Comparison of ENCODE assay signal across 1 cellular context in the genomic region with DNA sequence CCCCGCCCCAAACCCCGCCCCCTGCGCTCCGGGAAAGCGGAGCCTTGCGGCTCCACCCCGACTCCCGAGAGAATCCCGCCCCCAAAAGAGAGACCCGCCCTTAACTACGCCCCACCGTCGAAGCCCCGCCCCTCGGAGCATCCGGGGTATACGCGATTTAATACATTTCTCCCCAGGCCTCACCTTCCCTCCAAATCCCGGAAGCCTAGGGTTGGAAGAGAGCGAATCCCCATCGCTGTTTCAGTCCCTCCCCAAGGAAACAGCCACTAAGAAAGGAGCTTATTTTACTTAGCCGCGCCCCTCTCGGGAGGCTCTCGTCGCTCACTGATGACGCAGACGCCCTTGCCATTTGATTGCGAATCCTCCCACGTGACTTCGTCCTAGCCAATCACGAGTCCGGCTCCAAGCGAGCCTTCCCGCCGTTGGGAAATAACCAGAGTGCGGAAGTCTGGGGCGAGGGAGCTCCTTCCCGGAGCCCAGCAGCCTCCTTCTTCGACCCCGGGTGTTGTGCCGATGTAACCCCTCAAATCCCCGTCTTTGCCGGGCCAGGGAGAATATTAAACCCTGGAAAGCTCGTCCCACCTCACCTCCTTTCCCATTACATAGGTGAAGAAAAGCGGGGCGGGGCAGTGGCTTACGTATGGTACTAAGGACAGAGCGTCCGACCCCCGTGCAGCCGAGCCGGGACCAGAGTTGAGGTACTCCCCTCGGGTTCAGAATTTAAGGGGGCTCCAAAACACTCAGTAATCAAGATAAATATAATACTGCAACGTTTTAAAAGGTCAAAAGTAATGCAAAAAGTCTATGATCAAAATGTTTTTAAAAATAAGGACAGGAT.
TF ChIP-seq lines count a peak whose summit lies in the region.

No MANE protein-coding gene starts in this region.

TF ChIP-seq in K562, 482 proteins besides CTCF, POLR2A, EP300 and RAD21 (continued from another document and continues in another):
- TF ChIP-seq, protein P1, sequence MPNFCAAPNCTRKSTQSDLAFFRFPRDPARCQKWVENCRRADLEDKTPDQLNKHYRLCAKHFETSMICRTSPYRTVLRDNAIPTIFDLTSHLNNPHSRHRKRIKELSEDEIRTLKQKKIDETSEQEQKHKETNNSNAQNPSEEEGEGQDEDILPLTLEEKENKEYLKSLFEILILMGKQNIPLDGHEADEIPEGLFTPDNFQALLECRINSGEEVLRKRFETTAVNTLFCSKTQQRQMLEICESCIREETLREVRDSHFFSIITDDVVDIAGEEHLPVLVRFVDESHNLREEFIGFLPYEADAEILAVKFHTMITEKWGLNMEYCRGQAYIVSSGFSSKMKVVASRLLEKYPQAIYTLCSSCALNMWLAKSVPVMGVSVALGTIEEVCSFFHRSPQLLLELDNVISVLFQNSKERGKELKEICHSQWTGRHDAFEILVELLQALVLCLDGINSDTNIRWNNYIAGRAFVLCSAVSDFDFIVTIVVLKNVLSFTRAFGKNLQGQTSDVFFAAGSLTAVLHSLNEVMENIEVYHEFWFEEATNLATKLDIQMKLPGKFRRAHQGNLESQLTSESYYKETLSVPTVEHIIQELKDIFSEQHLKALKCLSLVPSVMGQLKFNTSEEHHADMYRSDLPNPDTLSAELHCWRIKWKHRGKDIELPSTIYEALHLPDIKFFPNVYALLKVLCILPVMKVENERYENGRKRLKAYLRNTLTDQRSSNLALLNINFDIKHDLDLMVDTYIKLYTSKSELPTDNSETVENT (CRISPR knock-in tag; IDR thresholded peaks at IDR 0.05), result peak; percentile 86; the same call in 1 of the 2 replicates
- TF ChIP-seq, protein P2, sequence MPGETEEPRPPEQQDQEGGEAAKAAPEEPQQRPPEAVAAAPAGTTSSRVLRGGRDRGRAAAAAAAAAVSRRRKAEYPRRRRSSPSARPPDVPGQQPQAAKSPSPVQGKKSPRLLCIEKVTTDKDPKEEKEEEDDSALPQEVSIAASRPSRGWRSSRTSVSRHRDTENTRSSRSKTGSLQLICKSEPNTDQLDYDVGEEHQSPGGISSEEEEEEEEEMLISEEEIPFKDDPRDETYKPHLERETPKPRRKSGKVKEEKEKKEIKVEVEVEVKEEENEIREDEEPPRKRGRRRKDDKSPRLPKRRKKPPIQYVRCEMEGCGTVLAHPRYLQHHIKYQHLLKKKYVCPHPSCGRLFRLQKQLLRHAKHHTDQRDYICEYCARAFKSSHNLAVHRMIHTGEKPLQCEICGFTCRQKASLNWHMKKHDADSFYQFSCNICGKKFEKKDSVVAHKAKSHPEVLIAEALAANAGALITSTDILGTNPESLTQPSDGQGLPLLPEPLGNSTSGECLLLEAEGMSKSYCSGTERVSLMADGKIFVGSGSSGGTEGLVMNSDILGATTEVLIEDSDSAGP (CRISPR knock-in tag; IDR thresholded peaks at IDR 0.05), result no peak
- TF ChIP-seq CREB1 (IDR thresholded peaks at IDR 0.05), result peak; percentile 99
- TF ChIP-seq CREB1 (CRISPR knock-in tag; IDR thresholded peaks at IDR 0.05), result peak; percentile 99
- TF ChIP-seq DMBX1 (CRISPR knock-in tag; IDR thresholded peaks at IDR 0.05; ENCODE audit: borderline replicate concordance), result 0 out of 2 replicates have a peak, but pooled peaks have one; percentile 41
- no peak for TF ChIP-seq NEUROD1 (IDR thresholded peaks at IDR 0.05; ENCODE audit: borderline replicate concordance, low read depth, low read length, partially characterized antibody)
- peak; percentile 99 for TF ChIP-seq CEBPG (CRISPR knock-in tag; IDR thresholded peaks at IDR 0.05)
- peak; percentile 89 for TF ChIP-seq CEBPG (tag; conservative IDR thresholded peaks at IDR 0.05 in 1 of 2, IDR thresholded peaks at IDR 0.05 in 1 of 2)
- TF ChIP-seq CXXC5 (CRISPR knock-in tag; IDR thresholded peaks at IDR 0.05), result peak; percentile 76
- no peak for TF ChIP-seq ZNF347 (CRISPR knock-in tag; IDR thresholded peaks at IDR 0.05; ENCODE audit: low read depth)
- TF ChIP-seq ZBTB7A (IDR thresholded peaks at IDR 0.05; ENCODE audit: borderline replicate concordance, control insufficient read depth, low read depth, low read length), result no peak
- TF ChIP-seq, protein P3, sequence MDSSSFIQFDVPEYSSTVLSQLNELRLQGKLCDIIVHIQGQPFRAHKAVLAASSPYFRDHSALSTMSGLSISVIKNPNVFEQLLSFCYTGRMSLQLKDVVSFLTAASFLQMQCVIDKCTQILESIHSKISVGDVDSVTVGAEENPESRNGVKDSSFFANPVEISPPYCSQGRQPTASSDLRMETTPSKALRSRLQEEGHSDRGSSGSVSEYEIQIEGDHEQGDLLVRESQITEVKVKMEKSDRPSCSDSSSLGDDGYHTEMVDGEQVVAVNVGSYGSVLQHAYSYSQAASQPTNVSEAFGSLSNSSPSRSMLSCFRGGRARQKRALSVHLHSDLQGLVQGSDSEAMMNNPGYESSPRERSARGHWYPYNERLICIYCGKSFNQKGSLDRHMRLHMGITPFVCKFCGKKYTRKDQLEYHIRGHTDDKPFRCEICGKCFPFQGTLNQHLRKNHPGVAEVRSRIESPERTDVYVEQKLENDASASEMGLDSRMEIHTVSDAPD (CRISPR knock-in tag; IDR thresholded peaks at IDR 0.05), result no peak
- peak; percentile 85 for TF ChIP-seq HCFC1 (IDR thresholded peaks at IDR 0.05; ENCODE audit: low read depth, low read length)
- TF ChIP-seq, protein P4, sequence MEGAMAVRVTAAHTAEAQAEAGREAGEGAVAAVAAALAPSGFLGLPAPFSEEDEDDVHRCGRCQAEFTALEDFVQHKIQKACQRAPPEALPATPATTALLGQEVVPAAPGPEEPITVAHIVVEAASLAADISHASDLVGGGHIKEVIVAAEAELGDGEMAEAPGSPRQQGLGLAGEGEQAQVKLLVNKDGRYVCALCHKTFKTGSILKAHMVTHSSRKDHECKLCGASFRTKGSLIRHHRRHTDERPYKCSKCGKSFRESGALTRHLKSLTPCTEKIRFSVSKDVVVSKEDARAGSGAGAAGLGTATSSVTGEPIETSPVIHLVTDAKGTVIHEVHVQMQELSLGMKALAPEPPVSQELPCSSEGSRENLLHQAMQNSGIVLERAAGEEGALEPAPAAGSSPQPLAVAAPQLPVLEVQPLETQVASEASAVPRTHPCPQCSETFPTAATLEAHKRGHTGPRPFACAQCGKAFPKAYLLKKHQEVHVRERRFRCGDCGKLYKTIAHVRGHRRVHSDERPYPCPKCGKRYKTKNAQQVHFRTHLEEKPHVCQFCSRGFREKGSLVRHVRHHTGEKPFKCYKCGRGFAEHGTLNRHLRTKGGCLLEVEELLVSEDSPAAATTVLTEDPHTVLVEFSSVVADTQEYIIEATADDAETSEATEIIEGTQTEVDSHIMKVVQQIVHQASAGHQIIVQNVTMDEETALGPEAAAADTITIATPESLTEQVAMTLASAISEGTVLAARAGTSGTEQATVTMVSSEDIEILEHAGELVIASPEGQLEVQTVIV (CRISPR knock-in tag; IDR thresholded peaks at IDR 0.05; ENCODE audit: borderline replicate concordance), result no peak
- 0 out of 4 replicates have a peak, but pooled peaks of 1 of the 2 experiments have one; percentile 12 for TF ChIP-seq RCOR1 (IDR thresholded peaks at IDR 0.05; ENCODE audit: borderline replicate concordance in 1 of 2, low read depth in 2 of 2, low read length in 2 of 2)
- no peak for TF ChIP-seq ZNF23 (CRISPR knock-in tag; IDR thresholded peaks at IDR 0.05)
- peak; percentile 99 for TF ChIP-seq USF1 (CRISPR knock-in tag; IDR thresholded peaks at IDR 0.05)
- no peak for TF ChIP-seq HDAC6 (IDR thresholded peaks at IDR 0.05; ENCODE audit: low read depth, low read length)
- TF ChIP-seq KAT7 (CRISPR knock-in tag; IDR thresholded peaks at IDR 0.05; ENCODE audit: borderline replicate concordance), result no peak
- no peak for TF ChIP-seq GATA2 (CRISPR knock-in tag; IDR thresholded peaks at IDR 0.05)
- no peak for TF ChIP-seq ZNF75A (CRISPR knock-in tag; IDR thresholded peaks at IDR 0.05)
- TF ChIP-seq MED1 (CRISPR knock-in tag; IDR thresholded peaks at IDR 0.05; ENCODE audit: borderline replicate concordance), result no peak
- TF ChIP-seq, protein P5, sequence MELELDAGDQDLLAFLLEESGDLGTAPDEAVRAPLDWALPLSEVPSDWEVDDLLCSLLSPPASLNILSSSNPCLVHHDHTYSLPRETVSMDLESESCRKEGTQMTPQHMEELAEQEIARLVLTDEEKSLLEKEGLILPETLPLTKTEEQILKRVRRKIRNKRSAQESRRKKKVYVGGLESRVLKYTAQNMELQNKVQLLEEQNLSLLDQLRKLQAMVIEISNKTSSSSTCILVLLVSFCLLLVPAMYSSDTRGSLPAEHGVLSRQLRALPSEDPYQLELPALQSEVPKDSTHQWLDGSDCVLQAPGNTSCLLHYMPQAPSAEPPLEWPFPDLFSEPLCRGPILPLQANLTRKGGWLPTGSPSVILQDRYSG (tag; conservative IDR thresholded peaks at IDR 0.05; ENCODE audit: low read depth), result no peak
- TF ChIP-seq HNRNPLL (IDR thresholded peaks at IDR 0.05; ENCODE audit: low read depth, low read length, poor library complexity, severe bottlenecking), result peak; percentile 80
- TF ChIP-seq, protein P6, sequence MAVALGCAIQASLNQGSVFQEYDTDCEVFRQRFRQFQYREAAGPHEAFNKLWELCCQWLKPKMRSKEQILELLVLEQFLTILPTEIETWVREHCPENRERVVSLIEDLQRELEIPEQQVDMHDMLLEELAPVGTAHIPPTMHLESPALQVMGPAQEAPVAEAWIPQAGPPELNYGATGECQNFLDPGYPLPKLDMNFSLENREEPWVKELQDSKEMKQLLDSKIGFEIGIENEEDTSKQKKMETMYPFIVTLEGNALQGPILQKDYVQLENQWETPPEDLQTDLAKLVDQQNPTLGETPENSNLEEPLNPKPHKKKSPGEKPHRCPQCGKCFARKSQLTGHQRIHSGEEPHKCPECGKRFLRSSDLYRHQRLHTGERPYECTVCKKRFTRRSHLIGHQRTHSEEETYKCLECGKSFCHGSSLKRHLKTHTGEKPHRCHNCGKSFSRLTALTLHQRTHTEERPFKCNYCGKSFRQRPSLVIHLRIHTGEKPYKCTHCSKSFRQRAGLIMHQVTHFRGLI (CRISPR knock-in tag; IDR thresholded peaks at IDR 0.05), result peak; percentile 43; the same call in 1 of the 2 replicates
- no peak for TF ChIP-seq ZNF444 (CRISPR knock-in tag; IDR thresholded peaks at IDR 0.05)
- TF ChIP-seq, protein P7, sequence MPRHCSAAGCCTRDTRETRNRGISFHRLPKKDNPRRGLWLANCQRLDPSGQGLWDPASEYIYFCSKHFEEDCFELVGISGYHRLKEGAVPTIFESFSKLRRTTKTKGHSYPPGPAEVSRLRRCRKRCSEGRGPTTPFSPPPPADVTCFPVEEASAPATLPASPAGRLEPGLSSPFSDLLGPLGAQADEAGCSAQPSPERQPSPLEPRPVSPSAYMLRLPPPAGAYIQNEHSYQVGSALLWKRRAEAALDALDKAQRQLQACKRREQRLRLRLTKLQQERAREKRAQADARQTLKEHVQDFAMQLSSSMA (CRISPR knock-in tag; IDR thresholded peaks at IDR 0.05), result no peak
- no peak for TF ChIP-seq SMAD2 (IDR thresholded peaks at IDR 0.05; ENCODE audit: low read depth, low read length)
- TF ChIP-seq WHSC1 (IDR thresholded peaks at IDR 0.05; ENCODE audit: low read length), result no peak
- TF ChIP-seq ZNF507 (tag; conservative IDR thresholded peaks at IDR 0.05), result no peak
- no peak; the same call in 1 of the 2 replicates for TF ChIP-seq ETV5 (CRISPR knock-in tag; IDR thresholded peaks at IDR 0.05; ENCODE audit: low read depth)
- peak; percentile 93 for TF ChIP-seq MBD2 (IDR thresholded peaks at IDR 0.05; ENCODE audit: borderline replicate concordance, low read depth)
- TF ChIP-seq MNT (conservative IDR thresholded peaks at IDR 0.05), result peak; percentile 85
- no peak for TF ChIP-seq DACH1 (IDR thresholded peaks at IDR 0.05; ENCODE audit: partially characterized antibody)
- peak; percentile 45; the same call in 1 of the 2 replicates for TF ChIP-seq ZNF436 (CRISPR knock-in tag; IDR thresholded peaks at IDR 0.05)
- TF ChIP-seq MECOM (CRISPR knock-in tag; IDR thresholded peaks at IDR 0.05), result peak; percentile 56; the same call in 1 of the 2 replicates
- TF ChIP-seq HNRNPL (IDR thresholded peaks at IDR 0.05; ENCODE audit: low read depth, low read length), result no peak
- TF ChIP-seq MYC (IDR thresholded peaks at IDR 0.05; ENCODE audit: low read depth, low read length), result peak; percentile 56
- peak; percentile 42; the same call in 1 of the 2 replicates for TF ChIP-seq MYC (CRISPR knock-in tag; IDR thresholded peaks at IDR 0.05; ENCODE audit: borderline replicate concordance, low read depth)
- no peak for TF ChIP-seq SRSF9 (IDR thresholded peaks at IDR 0.05; ENCODE audit: borderline replicate concordance, low read depth, low read length)
- no peak for TF ChIP-seq ZFP1 (CRISPR knock-in tag; IDR thresholded peaks at IDR 0.05)
- TF ChIP-seq PTRF (tag; IDR thresholded peaks at IDR 0.05), result no peak
- no peak for TF ChIP-seq ZNF274 (IDR thresholded peaks at IDR 0.05; ENCODE audit: borderline replicate concordance, low read depth, low read length)
- TF ChIP-seq ZNF695 (CRISPR knock-in tag; IDR thresholded peaks at IDR 0.05), result 0 out of 2 replicates have a peak, but pooled peaks have one; percentile 74
- no peak for TF ChIP-seq JUNB (CRISPR knock-in tag; conservative IDR thresholded peaks at IDR 0.05)
- no peak for TF ChIP-seq ARNT (IDR thresholded peaks at IDR 0.05)
- no peak for TF ChIP-seq STAT5B (CRISPR knock-in tag; IDR thresholded peaks at IDR 0.05)
- TF ChIP-seq MAFF (IDR thresholded peaks at IDR 0.05; ENCODE audit: low read length), result no peak
- no peak for TF ChIP-seq ZNF584 (CRISPR knock-in tag; IDR thresholded peaks at IDR 0.05; ENCODE audit: low read depth)
